8 cellular contexts compared by ENCODE assay signal in the genomic region with DNA sequence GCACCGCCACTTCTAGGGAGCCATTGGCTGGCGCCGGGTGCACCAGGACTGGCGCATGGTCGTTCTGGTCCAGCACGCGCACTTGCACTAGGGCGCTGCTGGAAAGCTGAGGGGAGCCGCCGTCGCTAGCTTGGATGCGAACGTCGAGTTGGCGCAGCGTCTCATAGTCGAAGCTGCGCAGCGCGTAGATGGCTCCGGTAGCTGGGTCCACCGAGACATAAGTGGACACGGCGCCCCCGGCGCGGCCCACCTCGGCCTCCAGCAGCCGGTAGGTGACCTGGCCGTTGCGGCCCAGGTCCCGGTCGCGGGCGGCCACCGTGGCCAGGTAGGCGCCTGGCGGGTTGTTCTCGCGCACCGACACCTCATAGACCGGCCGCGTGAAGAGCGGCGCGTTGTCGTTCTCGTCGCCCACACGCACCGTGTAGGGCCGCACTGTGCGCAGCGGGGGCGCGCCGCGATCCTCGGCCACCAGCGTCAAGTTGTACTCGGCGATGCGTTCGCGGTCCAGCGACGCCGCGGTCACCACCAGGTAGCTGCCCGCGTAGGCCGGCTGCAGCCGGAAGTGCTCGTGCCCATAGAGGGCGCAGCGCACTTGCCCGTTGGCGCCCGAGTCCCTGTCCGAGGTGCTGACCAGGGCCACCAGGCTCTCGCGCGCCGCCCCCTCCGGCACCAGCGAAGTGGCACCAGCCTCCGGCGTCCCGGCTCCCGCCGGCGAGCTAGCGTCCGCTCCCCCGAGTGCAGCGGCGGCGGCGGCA. TPM values are rescaled to one million over a fixed set of nuclear protein-coding genes. Genes with fewer than 3 reads are reported as not detected.
DNase-seq lines count a peak whose midpoint lies in the region; ATAC-seq and TF ChIP-seq lines count a peak whose summit lies in the region.

No MANE protein-coding gene starts in this region.

- TF ChIP-seq CTCF in GM12873 (IDR thresholded peaks at IDR 0.05; ENCODE audit: insufficient read depth, low read depth, low read length, missing control alignments) = peak; percentile 21

- ATAC-seq in left cardiac atrium (peak; percentile 48 to 52), GM19324 (IDR thresholded peaks at IDR 0.05; ENCODE audit: low FRiP score, unreplicated experiment) (no peak), GM21423 (IDR thresholded peaks at IDR 0.05; ENCODE audit: unreplicated experiment) (no peak)

- peak; percentile 77 for DNase-seq in activated CD8-positive, alpha-beta memory T cell treated with anti-CD3 and anti-CD28 coated beads, Interleukin-2, amount 50 U/mL, for 48 hours
- DNase-seq in left cardiac atrium (peak; percentile 60), posterior cingulate gyrus (peak; percentile 43 to 94 (median 58)), putamen (ENCODE audit: low spot score) (no peak), H4 (ENCODE audit: low spot score) (no peak)

- intact Hi-C loops in left cardiac atrium (cut with DNase I) (no loop called here), posterior cingulate gyrus (cut with DNase I) (loop anchor here (5.0 kb wide), 2 partner anchors 104 to 306 kb away; no protein-coding TSS in a partner anchor)

RNA-seq across cellular contexts. Expression of gene PCDH8, which starts 1.7 kb away (rescaled TPM):
- total RNA-seq in left cardiac atrium = not detected
- not detected in 2 replicates for total RNA-seq in H4 (2014; rRNA removed; shearing (Covaris generic))

Comparison
In these comparisons a context has a peak if more than half of its experiments do, and no peak if none do; other contexts are left out.
1. DNase-seq: peak in activated CD8-positive, alpha-beta memory T cell treated with anti-CD3 and anti-CD28 coated beads, Interleukin-2, amount 50 U/mL, for 48 hours (single experiment), left cardiac atrium (single experiment) and posterior cingulate gyrus (10 of 10); none in putamen (single experiment) and H4 (single experiment).
2. ATAC-seq: peak in left cardiac atrium (2 of 2); none in GM19324 (single experiment) and GM21423 (single experiment).